ENCODE assay signal across 1 cellular context in the genomic region with DNA sequence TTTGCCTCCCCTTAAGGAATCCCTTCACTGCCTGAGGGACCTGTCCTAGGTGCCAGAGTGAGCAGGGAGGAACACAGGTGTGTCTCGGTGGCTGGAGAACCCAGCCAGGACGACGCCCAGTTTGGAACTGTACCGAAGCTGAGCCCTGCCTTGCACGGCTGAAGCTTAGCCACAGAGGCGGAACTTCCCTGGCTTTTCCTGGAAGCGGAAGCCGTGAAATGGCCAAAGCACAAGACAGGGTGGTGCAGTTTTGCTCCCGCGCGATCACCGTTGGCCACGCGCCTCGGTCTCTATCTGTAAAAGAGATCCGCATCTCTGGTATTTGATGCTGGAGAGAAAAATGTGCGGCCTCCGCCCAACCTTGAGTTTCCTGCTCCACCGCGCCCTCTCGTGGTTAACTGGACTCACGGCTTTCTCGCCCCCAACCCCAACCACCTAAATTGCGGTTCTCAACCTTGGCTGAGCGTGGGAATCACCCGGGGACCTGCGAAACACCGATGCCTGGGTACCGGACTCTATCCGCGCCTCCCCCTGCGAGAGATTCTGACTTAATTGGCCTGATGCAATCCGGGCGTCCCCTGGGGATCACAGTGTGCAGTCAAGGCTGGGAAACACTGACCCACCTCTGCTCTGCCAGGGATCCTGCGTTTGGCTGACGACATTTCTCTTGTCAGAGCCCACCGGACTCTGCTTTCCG.
TF ChIP-seq lines count a peak whose summit lies in the region.

No MANE protein-coding gene starts in this region.

TF ChIP-seq in SK-N-SH, 30 proteins besides CTCF, POLR2A, EP300 and RAD21 (continued from another document):
- TF ChIP-seq, protein P1, sequence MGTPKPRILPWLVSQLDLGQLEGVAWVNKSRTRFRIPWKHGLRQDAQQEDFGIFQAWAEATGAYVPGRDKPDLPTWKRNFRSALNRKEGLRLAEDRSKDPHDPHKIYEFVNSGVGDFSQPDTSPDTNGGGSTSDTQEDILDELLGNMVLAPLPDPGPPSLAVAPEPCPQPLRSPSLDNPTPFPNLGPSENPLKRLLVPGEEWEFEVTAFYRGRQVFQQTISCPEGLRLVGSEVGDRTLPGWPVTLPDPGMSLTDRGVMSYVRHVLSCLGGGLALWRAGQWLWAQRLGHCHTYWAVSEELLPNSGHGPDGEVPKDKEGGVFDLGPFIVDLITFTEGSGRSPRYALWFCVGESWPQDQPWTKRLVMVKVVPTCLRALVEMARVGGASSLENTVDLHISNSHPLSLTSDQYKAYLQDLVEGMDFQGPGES (IDR thresholded peaks at IDR 0.05; ENCODE audit: low read depth, low read length), result no peak
- TF ChIP-seq, protein P2, sequence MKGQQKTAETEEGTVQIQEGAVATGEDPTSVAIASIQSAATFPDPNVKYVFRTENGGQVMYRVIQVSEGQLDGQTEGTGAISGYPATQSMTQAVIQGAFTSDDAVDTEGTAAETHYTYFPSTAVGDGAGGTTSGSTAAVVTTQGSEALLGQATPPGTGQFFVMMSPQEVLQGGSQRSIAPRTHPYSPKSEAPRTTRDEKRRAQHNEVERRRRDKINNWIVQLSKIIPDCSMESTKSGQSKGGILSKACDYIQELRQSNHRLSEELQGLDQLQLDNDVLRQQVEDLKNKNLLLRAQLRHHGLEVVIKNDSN (IDR thresholded peaks at IDR 0.05; ENCODE audit: borderline replicate concordance, low read depth), result no peak
- no peak for TF ChIP-seq TEAD4 (IDR thresholded peaks at IDR 0.05; ENCODE audit: borderline replicate concordance, insufficient read depth)
- TF ChIP-seq ELF1 (IDR thresholded peaks at IDR 0.05), result no peak
- TF ChIP-seq, protein P3, sequence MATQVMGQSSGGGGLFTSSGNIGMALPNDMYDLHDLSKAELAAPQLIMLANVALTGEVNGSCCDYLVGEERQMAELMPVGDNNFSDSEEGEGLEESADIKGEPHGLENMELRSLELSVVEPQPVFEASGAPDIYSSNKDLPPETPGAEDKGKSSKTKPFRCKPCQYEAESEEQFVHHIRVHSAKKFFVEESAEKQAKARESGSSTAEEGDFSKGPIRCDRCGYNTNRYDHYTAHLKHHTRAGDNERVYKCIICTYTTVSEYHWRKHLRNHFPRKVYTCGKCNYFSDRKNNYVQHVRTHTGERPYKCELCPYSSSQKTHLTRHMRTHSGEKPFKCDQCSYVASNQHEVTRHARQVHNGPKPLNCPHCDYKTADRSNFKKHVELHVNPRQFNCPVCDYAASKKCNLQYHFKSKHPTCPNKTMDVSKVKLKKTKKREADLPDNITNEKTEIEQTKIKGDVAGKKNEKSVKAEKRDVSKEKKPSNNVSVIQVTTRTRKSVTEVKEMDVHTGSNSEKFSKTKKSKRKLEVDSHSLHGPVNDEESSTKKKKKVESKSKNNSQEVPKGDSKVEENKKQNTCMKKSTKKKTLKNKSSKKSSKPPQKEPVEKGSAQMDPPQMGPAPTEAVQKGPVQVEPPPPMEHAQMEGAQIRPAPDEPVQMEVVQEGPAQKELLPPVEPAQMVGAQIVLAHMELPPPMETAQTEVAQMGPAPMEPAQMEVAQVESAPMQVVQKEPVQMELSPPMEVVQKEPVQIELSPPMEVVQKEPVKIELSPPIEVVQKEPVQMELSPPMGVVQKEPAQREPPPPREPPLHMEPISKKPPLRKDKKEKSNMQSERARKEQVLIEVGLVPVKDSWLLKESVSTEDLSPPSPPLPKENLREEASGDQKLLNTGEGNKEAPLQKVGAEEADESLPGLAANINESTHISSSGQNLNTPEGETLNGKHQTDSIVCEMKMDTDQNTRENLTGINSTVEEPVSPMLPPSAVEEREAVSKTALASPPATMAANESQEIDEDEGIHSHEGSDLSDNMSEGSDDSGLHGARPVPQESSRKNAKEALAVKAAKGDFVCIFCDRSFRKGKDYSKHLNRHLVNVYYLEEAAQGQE (IDR thresholded peaks at IDR 0.05; ENCODE audit: low read depth, low read length), result no peak
- TF ChIP-seq, protein P4, sequence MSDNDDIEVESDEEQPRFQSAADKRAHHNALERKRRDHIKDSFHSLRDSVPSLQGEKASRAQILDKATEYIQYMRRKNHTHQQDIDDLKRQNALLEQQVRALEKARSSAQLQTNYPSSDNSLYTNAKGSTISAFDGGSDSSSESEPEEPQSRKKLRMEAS (IDR thresholded peaks at IDR 0.05; ENCODE audit: low read depth), result peak; percentile 34; the same call in 1 of the 2 replicates
- no peak for TF ChIP-seq RFX5 (IDR thresholded peaks at IDR 0.05; ENCODE audit: low read length)
- TF ChIP-seq, protein P5, sequence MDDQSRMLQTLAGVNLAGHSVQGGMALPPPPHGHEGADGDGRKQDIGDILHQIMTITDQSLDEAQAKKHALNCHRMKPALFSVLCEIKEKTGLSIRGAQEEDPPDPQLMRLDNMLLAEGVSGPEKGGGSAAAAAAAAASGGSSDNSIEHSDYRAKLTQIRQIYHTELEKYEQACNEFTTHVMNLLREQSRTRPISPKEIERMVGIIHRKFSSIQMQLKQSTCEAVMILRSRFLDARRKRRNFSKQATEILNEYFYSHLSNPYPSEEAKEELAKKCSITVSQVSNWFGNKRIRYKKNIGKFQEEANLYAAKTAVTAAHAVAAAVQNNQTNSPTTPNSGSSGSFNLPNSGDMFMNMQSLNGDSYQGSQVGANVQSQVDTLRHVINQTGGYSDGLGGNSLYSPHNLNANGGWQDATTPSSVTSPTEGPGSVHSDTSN (IDR thresholded peaks at IDR 0.05), result no peak
- TF ChIP-seq YY1 (IDR thresholded peaks at IDR 0.05; ENCODE audit: low read depth), result no peak
- TF ChIP-seq CHD2 (IDR thresholded peaks at IDR 0.05; ENCODE audit: low read length, partially characterized antibody), result peak; percentile 41
- no peak for TF ChIP-seq GABPA (IDR thresholded peaks at IDR 0.05; ENCODE audit: low read depth)
- no peak for TF ChIP-seq POLR2AphosphoS5 (IDR thresholded peaks at IDR 0.05; ENCODE audit: low read depth, low read length)
- no peak for TF ChIP-seq NFIC (IDR thresholded peaks at IDR 0.05; ENCODE audit: borderline replicate concordance)
